1 cellular context compared by ENCODE assay signal in genomic region chr4:87451537-87451936, GRCh38.
TF ChIP-seq lines count a peak whose summit lies in the region.

No MANE protein-coding gene starts in this region.

TF ChIP-seq in GM12878, 131 proteins besides CTCF, POLR2A, EP300 and RAD21:
- TF ChIP-seq STAT1 (conservative IDR thresholded peaks at IDR 0.05) (no peak), CHD4 (IDR thresholded peaks at IDR 0.05) (no peak), ZNF384 (IDR thresholded peaks at IDR 0.05; ENCODE audit: borderline replicate concordance, low read depth, low read length) (no peak), RB1 (IDR thresholded peaks at IDR 0.05; ENCODE audit: borderline replicate concordance) (no peak), SREBF2 (IDR thresholded peaks at IDR 0.05; ENCODE audit: low read length) (no peak), TCF7 (IDR thresholded peaks at IDR 0.05; ENCODE audit: borderline replicate concordance) (no peak), TBL1XR1 (IDR thresholded peaks at IDR 0.05; ENCODE audit: low read depth, low read length) (no peak), PBX3 (IDR thresholded peaks at IDR 0.05; ENCODE audit: insufficient replicate concordance, low read depth, low read length) (no peak), MAX (IDR thresholded peaks at IDR 0.05; ENCODE audit: low read depth, low read length) (no peak), HDAC2 (IDR thresholded peaks at IDR 0.05) (no peak), LARP7 (IDR thresholded peaks at IDR 0.05) (no peak), MEF2B (IDR thresholded peaks at IDR 0.05; ENCODE audit: partially characterized antibody, poor library complexity, severe bottlenecking) (no peak)
